ENCODE assay signal across 1 cellular context in the genomic region with DNA sequence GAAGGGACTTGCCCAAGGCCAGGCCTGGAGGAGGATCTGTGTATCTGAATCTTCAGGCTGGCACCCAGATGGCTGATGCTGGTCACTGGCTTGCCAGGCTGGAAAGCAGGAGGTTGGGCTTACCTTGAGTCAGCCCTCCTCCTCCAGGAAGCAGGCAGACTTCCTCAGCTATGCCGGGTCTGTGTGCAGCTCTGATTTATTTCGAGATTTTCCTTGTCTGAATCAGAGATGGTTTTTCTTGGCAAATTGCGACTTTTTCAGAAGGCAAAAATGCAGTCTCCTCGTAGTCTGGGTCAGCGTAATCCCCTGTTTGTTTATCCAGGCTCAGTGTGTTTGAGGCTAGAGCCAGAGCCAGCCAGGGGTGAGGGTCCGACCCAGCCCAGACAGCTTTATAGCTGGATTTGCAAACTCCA.
TF ChIP-seq lines count a peak whose summit lies in the region.

No MANE protein-coding gene starts in this region.

TF ChIP-seq in endothelial cell of umbilical vein, 7 proteins besides CTCF, POLR2A, EP300 and RAD21:
- TF ChIP-seq POLR2AphosphoS5 (IDR thresholded peaks at IDR 0.05; ENCODE audit: insufficient read depth, low read depth, low read length) (no peak), EZH2 (IDR thresholded peaks at IDR 0.05; ENCODE audit: borderline replicate concordance, low read depth, low read length, severe bottlenecking) (no peak)
- TF ChIP-seq, protein P1, sequence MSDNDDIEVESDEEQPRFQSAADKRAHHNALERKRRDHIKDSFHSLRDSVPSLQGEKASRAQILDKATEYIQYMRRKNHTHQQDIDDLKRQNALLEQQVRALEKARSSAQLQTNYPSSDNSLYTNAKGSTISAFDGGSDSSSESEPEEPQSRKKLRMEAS (IDR thresholded peaks at IDR 0.05; ENCODE audit: insufficient read depth, insufficient read length): no peak
